Comparison of ENCODE assay signal across 12 cellular contexts in the genomic region with DNA sequence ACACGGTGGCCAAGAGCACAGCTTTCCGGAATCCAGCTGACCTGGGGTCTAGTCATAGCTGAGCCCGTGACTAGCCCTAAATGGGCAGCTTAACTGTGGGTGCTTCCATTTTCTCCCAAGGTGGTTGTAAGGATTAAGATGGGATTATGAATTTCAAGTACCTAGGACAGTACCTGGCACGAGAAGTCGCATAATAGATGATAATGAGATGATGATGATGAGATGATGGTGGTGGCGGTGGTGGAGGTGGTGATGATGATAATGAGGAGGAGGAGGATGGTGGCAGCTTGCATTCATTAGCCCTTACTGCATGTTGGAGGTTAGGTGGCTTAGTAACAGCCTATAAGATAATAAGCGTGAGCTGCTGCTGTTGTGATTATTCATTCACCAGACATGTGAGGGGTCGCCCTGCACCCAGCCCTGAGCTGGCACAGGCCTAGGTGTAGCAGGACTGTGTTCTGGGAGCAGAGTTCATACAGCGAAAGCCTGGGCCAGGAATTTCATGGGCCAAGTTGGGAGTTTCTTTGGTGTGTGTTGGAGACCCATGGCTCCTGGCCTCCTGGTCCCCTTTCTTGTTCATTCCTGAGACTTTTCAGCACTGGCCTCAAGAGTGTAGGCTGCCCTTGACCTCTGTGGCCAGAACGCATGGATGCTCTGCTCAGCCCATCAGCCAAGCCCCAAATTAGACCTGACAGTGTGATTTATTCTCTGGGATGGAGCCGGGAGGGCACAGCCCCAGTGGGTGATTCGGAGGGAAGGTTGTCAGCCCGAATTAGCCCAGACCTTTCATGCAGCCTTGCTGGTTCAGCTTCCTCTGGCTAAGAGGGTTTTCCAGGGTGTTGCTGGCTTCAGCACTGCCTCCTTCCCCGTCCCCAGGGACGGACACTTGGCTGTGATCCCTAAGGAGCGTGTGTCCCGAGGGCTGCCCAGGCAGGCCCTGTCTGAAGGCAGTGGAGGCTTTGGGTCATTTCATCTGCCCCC.
DNase-seq lines count a peak whose midpoint lies in the region; ATAC-seq and FAIRE-seq lines count a peak whose summit lies in the region.
"Had no signal": no experiment of that assay in that cellular context is flagged by ENCODE, and none has a peak within 500 bp of the region (broad histone marks: within the 10 kb centered on the region; RNA-seq: fewer than 3 reads in every experiment).

No MANE protein-coding gene starts in this region.

- no peaks in the 10 kb centered on the region for H3K9me3 Mint-ChIP-seq in activated CD8-positive, alpha-beta memory T cell treated with anti-CD3 and anti-CD28 coated beads, Interleukin-2, amount 10 ng/mL, durations not matched to agents 7 days and 5 days (ENCODE audit: low read depth)
- H3K9me3 Mint-ChIP-seq: activated T-helper 2 cell treated with anti-CD3 and anti-CD28 coated beads, Interferon-gamma antibody, Interleukin-2, Interleukin-4, amounts not matched to agents 10 μg/mL and 5 μg/mL and 100 μg/mL, durations not matched to agents 14 hours and 24 hours and 36 hours had no signal

- DNase-seq in DMS 273 (lab: John Stamatoyannopoulos, UW; ENCODE audit: unreplicated experiment) (peak; percentile 65), DMS 273 treated with DMSO at 0.1 percent for 48 hours (lab: John Stamatoyannopoulos, UW) (no peak), RCC 7860 (ENCODE audit: low spot score) (peak; percentile 63), glomerular visceral epithelial cell (ENCODE audit: extremely low spot score) (peak; percentile 71), SIG-M5 treated with dmso at 0.1 percent for 504 hours (lab: John Stamatoyannopoulos, UW; ENCODE audit: unreplicated experiment) (no peak)
- DNase-seq in activated CD4-positive, alpha-beta T cell treated with anti-CD3 and anti-CD28 coated beads, Interleukin-2, amount 50 U/mL, for 4 hours: no peak
- DNase-seq in activated CD8-positive, alpha-beta memory T cell treated with anti-CD3 and anti-CD28 coated beads, Interleukin-2, amount 10 ng/mL, durations not matched to agents 7 days and 5 days: no peak

- no peak for FAIRE-seq in RCC 7860 (lab: Jason Lieb, UNC)

- H3K4me3 Mint-ChIP-seq in activated CD8-positive, alpha-beta memory T cell treated with anti-CD3 and anti-CD28 coated beads, Interleukin-2, amount 10 ng/mL, durations not matched to agents 7 days and 5 days: no peak overlapping the region

- no peaks in the 10 kb centered on the region for H3K27me3 Mint-ChIP-seq in activated CD8-positive, alpha-beta memory T cell treated with anti-CD3 and anti-CD28 coated beads, Interleukin-2, amount 10 ng/mL, durations not matched to agents 7 days and 5 days

- no peak for ATAC-seq in activated CD8-positive, alpha-beta memory T cell treated with anti-CD3 and anti-CD28 coated beads, Interleukin-2, amount 10 ng/mL, durations not matched to agents 7 days and 5 days

- peaks cover 21 to 29% (median 28%) of the 10 kb centered on the region in 3 donors for H3K4me1 ChIP-seq in skeletal muscle tissue (ENCODE audit: control insufficient read depth in 3 of 3, insufficient read depth in 3 of 3, low read length in 3 of 3)

- peaks cover 1% of the 10 kb centered on the region for H3K36me3 Mint-ChIP-seq in activated CD8-positive, alpha-beta memory T cell treated with anti-CD3 and anti-CD28 coated beads, Interleukin-2, amount 10 ng/mL, durations not matched to agents 7 days and 5 days

- H3K27ac ChIP-seq in skeletal muscle tissue (ENCODE audit: low read depth, low read length): peak overlapping the region; percentile 60
- H3K27ac ChIP-seq: 22Rv1, ovary had no signal

- H3K36me3 ChIP-seq in skeletal muscle tissue (ENCODE audit: control insufficient read depth in 3 of 3, insufficient read depth in 3 of 3, low read length in 3 of 3): no peaks in the 10 kb centered on the region
- H3K36me3 ChIP-seq: ovary had no signal

- H3K4me3 ChIP-seq in skeletal muscle tissue (ENCODE audit: low read length in 3 of 3): peak overlapping the region in 2 of 3 donors; percentile 55 to 58
- H3K4me3 ChIP-seq: dorsolateral prefrontal cortex, ovary had no signal

- H3K9ac ChIP-seq in skeletal muscle tissue (ENCODE audit: low read depth in 1 of 3, low read length in 3 of 3): peak overlapping the region; percentile 36 to 81 (median 59)

- H3K4me1 Mint-ChIP-seq in activated CD8-positive, alpha-beta memory T cell treated with anti-CD3 and anti-CD28 coated beads, Interleukin-2, amount 10 ng/mL, durations not matched to agents 7 days and 5 days: no peaks in the 10 kb centered on the region

- no peaks in the 10 kb centered on the region for H3K9me3 ChIP-seq in skeletal muscle tissue (ENCODE audit: control insufficient read depth in 3 of 3, low read length in 3 of 3)
- H3K9me3 ChIP-seq: ovary had no signal

- CTCF ChIA-PET in activated CD8-positive, alpha-beta memory T cell treated with anti-CD3 and anti-CD28 coated beads, Interleukin-2, amount 10 ng/mL, durations not matched to agents 7 days and 5 days (lab: Charles Lee): no interaction called here

- H3K27ac Mint-ChIP-seq in activated CD8-positive, alpha-beta memory T cell treated with anti-CD3 and anti-CD28 coated beads, Interleukin-2, amount 10 ng/mL, durations not matched to agents 7 days and 5 days: no peak overlapping the region
- H3K27ac Mint-ChIP-seq: activated T-helper 2 cell treated with anti-CD3 and anti-CD28 coated beads, Interferon-gamma antibody, Interleukin-2, Interleukin-4, amounts not matched to agents 10 μg/mL and 5 μg/mL and 100 μg/mL, durations not matched to agents 14 hours and 24 hours and 36 hours had no signal

- H3K27me3 ChIP-seq in skeletal muscle tissue (ENCODE audit: control insufficient read depth in 3 of 3, insufficient read depth in 3 of 3, low read length in 3 of 3): no peaks in the 10 kb centered on the region
- H3K27me3 ChIP-seq: dorsolateral prefrontal cortex, ovary had no signal

Comparison
In these comparisons a context has a peak if more than half of its experiments do, and no peak if none do; other contexts are left out.
1. DNase-seq: peak in DMS 273 (single experiment), RCC 7860 (single experiment) and glomerular visceral epithelial cell (single experiment); none in DMS 273 treated with DMSO at 0.1 percent for 48 hours (single experiment), activated CD4-positive, alpha-beta T cell treated with anti-CD3 and anti-CD28 coated beads, Interleukin-2, amount 50 U/mL, for 4 hours (0 of 2), SIG-M5 treated with dmso at 0.1 percent for 504 hours (single experiment) and activated CD8-positive, alpha-beta memory T cell treated with anti-CD3 and anti-CD28 coated beads, Interleukin-2, amount 10 ng/mL, durations not matched to agents 7 days and 5 days (single experiment).